In the genomic region with DNA sequence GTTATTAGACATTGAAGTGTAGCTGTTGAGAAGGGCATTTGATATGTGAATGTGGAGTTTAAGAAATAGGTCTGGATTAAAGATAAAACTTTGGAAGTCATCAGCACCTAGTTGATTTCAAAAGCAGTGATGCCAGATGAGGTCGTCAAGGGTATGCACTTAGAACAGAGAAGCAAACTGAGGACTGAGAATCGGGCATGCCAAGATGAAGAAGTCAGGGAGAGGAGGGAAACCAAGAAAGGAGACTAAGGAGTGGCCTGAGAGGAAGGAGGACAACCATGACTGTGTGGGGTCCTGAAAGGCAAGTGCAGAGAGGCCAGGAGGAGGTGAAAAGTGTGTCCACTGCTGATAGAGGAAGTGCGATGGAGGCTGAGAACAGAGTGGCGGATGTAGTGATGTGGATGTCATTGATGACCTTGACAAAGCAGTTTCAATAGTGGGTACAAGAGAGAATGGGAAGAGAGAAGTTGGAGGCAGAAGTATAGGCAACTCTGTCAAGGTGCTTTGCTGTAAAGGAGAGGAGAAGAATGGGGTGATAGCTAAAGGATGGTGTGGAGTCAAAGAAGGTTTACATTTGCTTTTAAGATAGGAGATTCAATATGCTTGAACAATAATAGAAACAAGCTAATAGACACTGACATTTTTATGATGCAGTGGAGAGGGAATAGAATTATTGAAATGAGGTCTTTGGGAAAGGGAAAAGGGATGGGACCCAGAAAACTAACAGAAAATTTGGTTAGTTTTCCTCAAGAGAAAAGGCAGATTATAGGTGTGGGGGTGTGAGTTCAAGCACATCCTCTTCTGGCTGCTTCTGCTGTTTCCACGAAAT, we compare ENCODE assay signal across 16 cellular contexts.
"Had no signal": no experiment of that assay in that cellular context is flagged by ENCODE, and none has a peak within 500 bp of the region (broad histone marks: within the 10 kb centered on the region; RNA-seq: fewer than 3 reads in every experiment).

No MANE protein-coding gene starts in this region.

- H3K4me3 Mint-ChIP-seq: activated CD4-positive, alpha-beta memory T cell treated with anti-CD3 and anti-CD28 coated beads for 36 hours; activated T-cell treated with anti-CD3 and anti-CD28 coated beads, Interleukin-2, amount 50 U/mL, for 72 hours; endodermal cell; natural killer cell; type B pancreatic cell had no signal

- H3K9me3 Mint-ChIP-seq: activated CD4-positive, alpha-beta memory T cell treated with anti-CD3 and anti-CD28 coated beads for 36 hours; natural killer cell had no signal

- H3K36me3 ChIP-seq: breast epithelium, suprapubic skin had no signal

- H3K27me3 ChIP-seq: breast epithelium, suprapubic skin had no signal

- H3K36me3 Mint-ChIP-seq: activated CD4-positive, alpha-beta memory T cell treated with anti-CD3 and anti-CD28 coated beads for 36 hours; natural killer cell; type B pancreatic cell had no signal

- ATAC-seq: natural killer cell had no signal

- H3K9me3 ChIP-seq: breast epithelium, suprapubic skin had no signal

- H3K27me3 Mint-ChIP-seq: type B pancreatic cell had no signal

- DNase-seq: activated CD4-positive, alpha-beta memory T cell treated with anti-CD3 and anti-CD28 coated beads for 36 hours; activated CD4-positive, alpha-beta T cell treated with anti-CD3 and anti-CD28 coated beads for 1 hour; activated gamma-delta T cell treated with Interleukin-2 at 50 U/mL for 16 hours; activated T-cell treated with anti-CD3 and anti-CD28 coated beads, Interleukin-2, amount 50 U/mL, for 72 hours; aorta; dermis blood vessel endothelial cell; endodermal cell; erythroblast; natural killer cell; stimulated activated CD4-positive, alpha-beta T cell treated with anti-CD3 and anti-CD28 coated beads, Interleukin-12 subunit alpha, Interleukin-12 subunit beta, amount 100 ng/mL, for 4 hours; stimulated activated naive CD4-positive, alpha-beta T cell treated with Interleukin-2 at 50 U/mL for 16 hours; T-helper 9 cell had no signal

- H3K4me3 ChIP-seq: breast epithelium, lung, suprapubic skin had no signal

- H3K27ac Mint-ChIP-seq: activated CD4-positive, alpha-beta memory T cell treated with anti-CD3 and anti-CD28 coated beads for 36 hours; activated T-cell treated with anti-CD3 and anti-CD28 coated beads, Interleukin-2, amount 50 U/mL, for 72 hours; endodermal cell; natural killer cell; type B pancreatic cell had no signal

- H3K27ac ChIP-seq: suprapubic skin had no signal
